21 cellular contexts compared by ENCODE assay signal in the genomic region with DNA sequence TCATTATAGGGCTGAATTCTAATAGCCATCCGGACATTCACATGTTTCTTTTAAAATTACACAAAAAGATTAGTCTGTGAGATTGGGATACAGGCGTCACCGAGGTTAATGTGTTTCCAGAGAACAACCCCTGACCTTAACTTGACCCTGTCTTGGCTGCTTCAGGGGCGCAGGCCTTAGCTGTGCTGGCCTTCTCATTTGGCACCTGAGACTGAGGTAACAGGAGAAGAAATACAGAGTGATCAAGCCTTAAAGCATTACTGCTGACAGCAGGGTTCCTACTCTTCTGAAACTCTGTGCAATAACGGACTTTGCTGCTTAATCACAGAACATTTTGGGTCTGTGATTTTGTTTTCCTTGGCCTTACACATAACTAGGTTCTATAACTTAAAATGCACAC.
DNase-seq lines count a peak whose midpoint lies in the region; ATAC-seq, FAIRE-seq and TF ChIP-seq lines count a peak whose summit lies in the region.
"Had no signal": no experiment of that assay in that cellular context is flagged by ENCODE, and none has a peak within 500 bp of the region (broad histone marks: within the 10 kb centered on the region; RNA-seq: fewer than 3 reads in every experiment).

No MANE protein-coding gene starts in this region.

- POLR2A ChIA-PET in K562 (lab: Yijun Ruan, JAX) = no interaction called here

- H3K36me3 Mint-ChIP-seq in Calu3 (ENCODE audit: insufficient read depth, unreplicated experiment) = peaks cover 77% of the 10 kb centered on the region

- H3K4me1 ChIP-seq in K562 (replicated peaks in 1 of 2; ENCODE audit: control insufficient read depth in 2 of 2, insufficient read depth in 2 of 2, low read length in 2 of 2) = peaks cover 0 to 9% of the 10 kb centered on the region in 2 experiments; a peak in 3 of 5 replicates
- H3K4me1 ChIP-seq in right lobe of liver = peaks cover 0 to 58% (median 17%) of the 10 kb centered on the region in 4 donors
- H3K4me1 ChIP-seq in psoas muscle = no peaks in the 10 kb centered on the region

- no peak overlapping the region for H3K27ac Mint-ChIP-seq in Calu3 (ENCODE audit: unreplicated experiment)

- no peaks in the 10 kb centered on the region for H3K9me1 ChIP-seq in K562 (ENCODE audit: control insufficient read depth, insufficient read depth, low read length)

- TF ChIP-seq CTCF in K562 (IDR thresholded peaks at IDR 0.05 in 2 of 3, conservative IDR thresholded peaks at IDR 0.05 in 1 of 3; ENCODE audit: insufficient read depth in 2 of 3, low read depth in 1 of 3, low read length in 3 of 3) (no peak), right lobe of liver (IDR thresholded peaks at IDR 0.05) (no peak), psoas muscle (IDR thresholded peaks at IDR 0.05) (no peak), Calu3 (IDR thresholded peaks at IDR 0.05; ENCODE audit: unreplicated experiment) (no peak)

- H3K27me3 ChIP-seq in K562 (ENCODE audit: control insufficient read depth in 2 of 2, insufficient read depth in 2 of 2, low read length in 2 of 2) = no peaks in the 10 kb centered on the region
- H3K27me3 ChIP-seq in right lobe of liver = no peaks in the 10 kb centered on the region
- no peaks in the 10 kb centered on the region for H3K27me3 ChIP-seq in psoas muscle (ENCODE audit: insufficient read depth in 3 of 3, low read length in 2 of 3)

- ATAC-seq in Right ventricle myocardium superior (ENCODE audit: poor library complexity) = peak; percentile 13
- no peak for ATAC-seq in left cardiac atrium
- ATAC-seq in K562 = peak; percentile 56
- peak; percentile 38 to 60 (median 48) for ATAC-seq in right lobe of liver
- peak; percentile 70 to 95 (median 88) for ATAC-seq in psoas muscle
- ATAC-seq in HG02588 (IDR thresholded peaks at IDR 0.05; ENCODE audit: unreplicated experiment) = no peak

- H3K4me3 Mint-ChIP-seq in Calu3 (ENCODE audit: low read depth, unreplicated experiment) = no peak overlapping the region

- H3K4me2 ChIP-seq in K562 (ENCODE audit: insufficient read depth, low read length) = no peak overlapping the region
- H3K4me2 ChIP-seq: PC-9 had no signal

- FAIRE-seq in K562 (lab: Jason Lieb, UNC) = no peak
- FAIRE-seq: GM12892 had no signal

- CTCF ChIA-PET in K562 (lab: Yijun Ruan, JAX; ENCODE audit: low intra/inter-chr PET ratio) = no interaction called here
- CTCF ChIA-PET in Calu3 (lab: Charles Lee) = no interaction called here

- H3K79me2 ChIP-seq in K562 (ENCODE audit: control insufficient read depth, insufficient read depth, low read length) = no peaks in the 10 kb centered on the region

- no TSS peak for BruUV-seq in K562 (replicated peaks; lab: Mats Ljungman, UMichigan)
- BruUV-seq in Calu3 (replicated peaks; lab: Mats Ljungman, UMichigan) = no TSS peak

- no peaks in the 10 kb centered on the region for H4K20me1 ChIP-seq in K562 (replicated peaks; ENCODE audit: control insufficient read depth, insufficient read depth, low read length)

- H3K4me3 ChIP-seq in K562 (no peak overlapping the region), right lobe of liver (no peak overlapping the region), psoas muscle (no peak overlapping the region)
- H3K4me3 ChIP-seq: PC-9 had no signal

- 13% methylated on average over 5 of the region's 5 CpGs for WGBS in K562 (ENCODE audit: insufficient coverage, low coverage, missing lambda C conversion rate)
- 29% methylated on average over 5 of the region's 5 CpGs for WGBS in right lobe of liver (ENCODE audit: insufficient coverage, low coverage, low lambda C conversion rate, missing lambda C conversion rate)
- 15 to 26% (median 19%) methylated on average over 5 of the region's 5 CpGs for WGBS in psoas muscle, 3 donors

- H3K27ac ChIP-seq in K562 (ENCODE audit: extremely low read depth, low read depth, low read length) = no peak overlapping the region
- peak overlapping the region in 1 of 3 donors; percentile 7 for H3K27ac ChIP-seq in right lobe of liver
- H3K27ac ChIP-seq in psoas muscle = no peak overlapping the region
- H3K27ac ChIP-seq: PC-9 had no signal

- H3K9me3 ChIP-seq in K562 (replicated peaks; ENCODE audit: control insufficient read depth, insufficient read depth, low read depth, low read length) (no peaks in the 10 kb centered on the region), right lobe of liver (no peaks in the 10 kb centered on the region), psoas muscle (no peaks in the 10 kb centered on the region)

- in situ Hi-C loops in K562 (cut with MboI) = no loop called here

- no peak for TF ChIP-seq POLR2A in K562 (conservative IDR thresholded peaks at IDR 0.05)
- no peak for TF ChIP-seq POLR2A in right lobe of liver (IDR thresholded peaks at IDR 0.05)

- intact Hi-C loops in Right ventricle myocardium superior (cut with DNase I) = no loop called here
- intact Hi-C loops in left cardiac atrium (cut with DNase I) = no loop called here
- intact Hi-C loops in K562 (cut with micrococcal nuclease) = no loop called here
- intact Hi-C loops in right lobe of liver (cut with DNase I) = no loop called here
- intact Hi-C loops in psoas muscle (cut with DNase I) = no loop called here
- intact Hi-C loops in Calu3 (cut with micrococcal nuclease; ENCODE audit: unreplicated experiment) = no loop called here

- no peaks in the 10 kb centered on the region for H3K9me3 Mint-ChIP-seq in Calu3 (ENCODE audit: low read depth, unreplicated experiment)

- H3K4me1 Mint-ChIP-seq in Calu3 (ENCODE audit: low read depth, unreplicated experiment) = peaks cover 19% of the 10 kb centered on the region

- no peaks in the 10 kb centered on the region for H3K27me3 Mint-ChIP-seq in Calu3 (ENCODE audit: unreplicated experiment)

- peak overlapping the region; percentile 40; the same call in 1 of the 2 replicates for H2AFZ ChIP-seq in K562 (ENCODE audit: low read depth, low read length)
- H2AFZ ChIP-seq: PC-9 had no signal

- no peak overlapping the region for H3K9ac ChIP-seq in K562 (ENCODE audit: insufficient read depth in 1 of 2, low read depth in 2 of 2, low read length in 2 of 2)

- no peak for TF ChIP-seq EP300 in K562 (IDR thresholded peaks at IDR 0.05; ENCODE audit: low read length)

- DNase-seq in Right ventricle myocardium superior (no peak), left cardiac atrium (no peak), K562 (ENCODE audit: extremely low read depth in 1 of 4, low spot score in 3 of 4) (peak in 2 of 4 experiments; percentile 10 to 21), right lobe of liver (peak in 1 of 3 donors; percentile 59), psoas muscle (no peak), SHP77 treated with DMSO at 0.1 percent for 48 hours (lab: John Stamatoyannopoulos, UW) (no peak), Calu3 (no peak)
- DNase-seq: DMS153; DND-41; H7; KBM-7; MM.1S; NCI-H2029; NCI-H446; NCI-H524 treated with DMSO at 0.1 percent for 48 hours; NCI-H774; NK-92 treated with Interleukin-12 subunit alpha and Interleukin-12 subunit beta, amount 100 ng/mL, for 24 hours; PC-9; SHP77 had no signal

- TF ChIP-seq RAD21 in K562 (CRISPR knock-in tag; conservative IDR thresholded peaks at IDR 0.05 in 1 of 2, IDR thresholded peaks at IDR 0.05 in 1 of 2) = no peak

- H3K36me3 ChIP-seq in K562 (ENCODE audit: control insufficient read depth, insufficient read depth, low read length) = no peaks in the 10 kb centered on the region
- peaks cover 0 to 83% (median 27%) of the 10 kb centered on the region in 4 donors for H3K36me3 ChIP-seq in right lobe of liver
- peaks cover 8 to 83% of the 10 kb centered on the region in 2 donors for H3K36me3 ChIP-seq in psoas muscle (ENCODE audit: insufficient read depth in 1 of 2, low read depth in 1 of 2)

TF ChIP-seq in K562, 482 proteins besides CTCF, POLR2A, EP300 and RAD21:
- TF ChIP-seq NR2C2 (CRISPR knock-in tag; IDR thresholded peaks at IDR 0.05) (no peak), NR2C2 (tag; IDR thresholded peaks at IDR 0.05) (peak; percentile 22; the same call in 1 of the 2 replicates), E2F3 (CRISPR knock-in tag; IDR thresholded peaks at IDR 0.05) (no peak), NR2C1 (IDR thresholded peaks at IDR 0.05) (no peak), NR2C1 (tag; IDR thresholded peaks at IDR 0.05) (peak; percentile 52; the same call in 1 of the 2 replicates)

Comparison
In these comparisons a context has a peak if more than half of its experiments do, and no peak if none do; other contexts are left out.
1. ATAC-seq: peak in Right ventricle myocardium superior (single experiment), K562 (single experiment), right lobe of liver (4 of 4) and psoas muscle (4 of 4); none in left cardiac atrium (0 of 2) and HG02588 (single experiment).